ENCODE assay signal across 1 cellular context in genomic region chr6:20291764-20292227, GRCh38.
TF ChIP-seq lines count a peak whose summit lies in the region.

No MANE protein-coding gene starts in this region.

TF ChIP-seq in K562, 482 proteins besides CTCF, POLR2A, EP300 and RAD21 (continued from another document and continues in another):
- no peak for TF ChIP-seq ZNF280B (CRISPR knock-in tag; IDR thresholded peaks at IDR 0.05)
- peak in 1 of 2 experiments; percentile 27; a peak in 1 of 4 replicates for TF ChIP-seq TRIM24 (IDR thresholded peaks at IDR 0.05)
- TF ChIP-seq TCF7 (IDR thresholded peaks at IDR 0.05; ENCODE audit: borderline replicate concordance), result peak; percentile 91
- TF ChIP-seq KAT2B (IDR thresholded peaks at IDR 0.05; ENCODE audit: low read depth, low read length), result no peak
- TF ChIP-seq ZC3H8 (IDR thresholded peaks at IDR 0.05), result no peak
- peak; percentile 53; the same call in 1 of the 2 replicates for TF ChIP-seq VEZF1 (CRISPR knock-in tag; IDR thresholded peaks at IDR 0.05)
- TF ChIP-seq PURB (CRISPR knock-in tag; IDR thresholded peaks at IDR 0.05; ENCODE audit: low read depth), result no peak
- TF ChIP-seq ZNF592 (IDR thresholded peaks at IDR 0.05), result peak; percentile 70; the same call in 1 of the 2 replicates
- TF ChIP-seq ZKSCAN1 (IDR thresholded peaks at IDR 0.05; ENCODE audit: low read depth, low read length), result no peak
- no peak for TF ChIP-seq SNRNP70 (optimal IDR thresholded peaks at IDR 0.05; ENCODE audit: low read depth, low read length)
- TF ChIP-seq NEUROD1 (IDR thresholded peaks at IDR 0.05; ENCODE audit: borderline replicate concordance, low read depth, low read length, partially characterized antibody), result no peak
- no peak for TF ChIP-seq ZZZ3 (IDR thresholded peaks at IDR 0.05)
- TF ChIP-seq SIX5 (IDR thresholded peaks at IDR 0.05; ENCODE audit: borderline replicate concordance in 1 of 2, insufficient read depth in 1 of 2, low read depth in 1 of 2, low read length in 2 of 2), result no peak
- TF ChIP-seq SP1 (CRISPR knock-in tag; IDR thresholded peaks at IDR 0.05), result no peak; the same call in 1 of the 2 replicates
- 0 out of 2 replicates have a peak, but pooled peaks have one; percentile 64 for TF ChIP-seq CGGBP1 (CRISPR knock-in tag; IDR thresholded peaks at IDR 0.05)
- peak; percentile 67 for TF ChIP-seq ELF1 (tag; IDR thresholded peaks at IDR 0.05)
- TF ChIP-seq ZNF507 (tag; conservative IDR thresholded peaks at IDR 0.05), result no peak
- TF ChIP-seq DPF2 (IDR thresholded peaks at IDR 0.05), result 0 out of 2 replicates have a peak, but pooled peaks have one; percentile 12
- TF ChIP-seq SRSF1 (IDR thresholded peaks at IDR 0.05; ENCODE audit: low read depth, low read length), result no peak
- TF ChIP-seq HNRNPH1 (optimal IDR thresholded peaks at IDR 0.05; ENCODE audit: low read depth, low read length), result no peak
- peak; percentile 69 for TF ChIP-seq E2F8 (IDR thresholded peaks at IDR 0.05; ENCODE audit: low read depth, partially characterized antibody)
- TF ChIP-seq KLF13 (tag; IDR thresholded peaks at IDR 0.05; ENCODE audit: borderline replicate concordance, low read depth), result no peak
- TF ChIP-seq ZBTB11 (CRISPR knock-in tag; IDR thresholded peaks at IDR 0.05), result 0 out of 6 replicates have a peak, but pooled peaks of 1 of the 3 experiments have one; percentile 16
- TF ChIP-seq FOXJ3 (CRISPR knock-in tag; IDR thresholded peaks at IDR 0.05), result no peak
- TF ChIP-seq JUNB (CRISPR knock-in tag; conservative IDR thresholded peaks at IDR 0.05), result no peak
- TF ChIP-seq JUN (IDR thresholded peaks at IDR 0.05; ENCODE audit: borderline replicate concordance, low read depth, low read length), result peak; percentile 27; the same call in 1 of the 2 replicates
- no peak for TF ChIP-seq JUN (CRISPR knock-in tag; IDR thresholded peaks at IDR 0.05; ENCODE audit: borderline replicate concordance)
- peak; percentile 31; the same call in 1 of the 2 replicates for TF ChIP-seq ZNF316 (IDR thresholded peaks at IDR 0.05)
- no peak for TF ChIP-seq DACH1 (IDR thresholded peaks at IDR 0.05; ENCODE audit: partially characterized antibody)
- no peak for TF ChIP-seq PHB2 (IDR thresholded peaks at IDR 0.05; ENCODE audit: low read depth)
- TF ChIP-seq MCM2 (IDR thresholded peaks at IDR 0.05; ENCODE audit: low read depth), result no peak
- no peak for TF ChIP-seq XRCC4 (IDR thresholded peaks at IDR 0.05; ENCODE audit: extremely low read depth, insufficient read depth, insufficient read length)
- TF ChIP-seq CBX5 (IDR thresholded peaks at IDR 0.05; ENCODE audit: borderline replicate concordance, low read depth), result no peak
- peak; percentile 74; the same call in 1 of the 2 replicates for TF ChIP-seq CHAMP1 (IDR thresholded peaks at IDR 0.05)
- TF ChIP-seq ETV6 (IDR thresholded peaks at IDR 0.05; ENCODE audit: borderline replicate concordance in 1 of 2, low read depth in 2 of 2, low read length in 1 of 2), result no peak
- no peak for TF ChIP-seq ETV6 (CRISPR knock-in tag; IDR thresholded peaks at IDR 0.05; ENCODE audit: borderline replicate concordance)
- no peak for TF ChIP-seq IRF9 (tag; IDR thresholded peaks at IDR 0.05)
- TF ChIP-seq ZNF644 (tag; IDR thresholded peaks at IDR 0.05; ENCODE audit: low read depth), result no peak
- no peak for TF ChIP-seq RBM34 (IDR thresholded peaks at IDR 0.05; ENCODE audit: borderline replicate concordance, insufficient read depth, low read length)
- TF ChIP-seq MAZ (CRISPR knock-in tag; conservative IDR thresholded peaks at IDR 0.05 in 1 of 2, IDR thresholded peaks at IDR 0.05 in 1 of 2), result no peak
- no peak for TF ChIP-seq GTF2A2 (tag; IDR thresholded peaks at IDR 0.05)
- TF ChIP-seq CCAR2 (IDR thresholded peaks at IDR 0.05; ENCODE audit: low read depth, low read length), result no peak
- peak; percentile 48; the same call in 1 of the 2 replicates for TF ChIP-seq L3MBTL2 (IDR thresholded peaks at IDR 0.05)
- TF ChIP-seq HIVEP1 (CRISPR knock-in tag; IDR thresholded peaks at IDR 0.05), result no peak
- TF ChIP-seq POLR2H (tag; IDR thresholded peaks at IDR 0.05; ENCODE audit: low read depth), result 0 out of 2 replicates have a peak, but pooled peaks have one; percentile 19
- peak in 1 of 2 experiments; percentile 73; a peak in 1 of 4 replicates for TF ChIP-seq RCOR1 (IDR thresholded peaks at IDR 0.05; ENCODE audit: borderline replicate concordance in 1 of 2, low read depth in 2 of 2, low read length in 2 of 2)
- no peak for TF ChIP-seq ZNF561 (CRISPR knock-in tag; conservative IDR thresholded peaks at IDR 0.05)
- TF ChIP-seq KDM5B (IDR thresholded peaks at IDR 0.05; ENCODE audit: insufficient replicate concordance, low read depth, low read length), result no peak
- TF ChIP-seq ETV5 (CRISPR knock-in tag; IDR thresholded peaks at IDR 0.05; ENCODE audit: low read depth), result peak; percentile 96
- no peak for TF ChIP-seq HDAC2 (IDR thresholded peaks at IDR 0.05)
- no peak for TF ChIP-seq SRSF9 (IDR thresholded peaks at IDR 0.05; ENCODE audit: borderline replicate concordance, low read depth, low read length)
- peak; percentile 70 for TF ChIP-seq CREM (IDR thresholded peaks at IDR 0.05; ENCODE audit: low read depth)
